In the genomic region with DNA sequence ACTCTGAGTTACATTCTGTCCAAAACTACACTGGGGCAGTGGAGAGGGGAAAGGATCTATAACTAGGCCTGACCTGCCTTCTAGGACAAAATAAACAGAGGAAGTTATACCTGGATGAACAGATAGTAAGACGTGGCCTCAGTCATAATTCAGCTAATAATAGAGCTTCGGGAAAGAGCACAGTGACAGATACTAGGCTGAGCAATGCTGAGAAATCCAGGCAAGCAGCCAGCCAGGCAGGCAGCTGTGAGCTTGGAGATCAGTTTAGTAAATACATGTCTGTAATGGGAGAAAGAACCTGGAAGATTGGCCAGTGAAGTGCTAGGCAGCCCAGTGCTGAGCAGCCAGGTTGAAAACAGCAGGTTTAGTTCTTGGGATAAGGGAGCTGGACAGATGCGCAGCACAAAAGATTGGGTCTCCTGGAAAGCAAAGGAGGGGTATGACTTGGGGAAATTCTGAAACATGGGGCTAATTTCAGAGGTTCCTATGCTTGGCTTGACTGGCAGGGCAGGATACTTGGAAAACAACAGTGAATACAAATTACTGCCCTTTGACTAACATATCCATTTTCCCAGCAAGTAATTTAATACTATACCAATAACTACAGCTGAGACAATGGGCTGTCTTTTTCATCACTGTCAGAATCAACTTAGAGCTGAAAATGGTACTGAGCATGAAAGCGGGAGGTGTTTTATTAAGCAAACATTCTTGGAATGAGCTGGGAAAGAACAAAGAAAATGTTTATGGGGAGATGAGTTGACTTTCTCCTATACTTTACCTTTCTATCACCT, we compare ENCODE assay signal across 9 cellular contexts.
A peak's percentile ranks its signal among the peaks of the same experiment; 100 is the strongest.
DNase-seq lines count a peak whose midpoint lies in the region; ATAC-seq lines count a peak whose summit lies in the region.
"Had no signal": no experiment of that assay in that cellular context is flagged by ENCODE, and none has a peak within 500 bp of the region (broad histone marks: within the 10 kb centered on the region; RNA-seq: fewer than 3 reads in every experiment).

No MANE protein-coding gene starts in this region.

- H3K9me3 Mint-ChIP-seq in activated CD8-positive, alpha-beta memory T cell treated with anti-CD3 and anti-CD28 coated beads, Interleukin-2, amount 10 ng/mL, durations not matched to agents 7 days and 5 days (ENCODE audit: low read depth) = peaks cover 2% of the 10 kb centered on the region
- H3K9me3 Mint-ChIP-seq in activated T-cell treated with anti-CD3 and anti-CD28 coated beads, Interleukin-2, amount 50 U/mL, for 72 hours = peaks cover 0 to 11% of the 10 kb centered on the region in 2 donors

- DNase-seq in AG08396 (ENCODE audit: low spot score) = peak; percentile 11
- DNase-seq in NCI-H1694 treated with DMSO at 0.1 percent for 48 hours (lab: John Stamatoyannopoulos, UW) = peak; percentile 89
- peak; percentile 43 for DNase-seq in brain pericyte (ENCODE audit: low read depth, low spot score)
- no peak for DNase-seq in left lobe of liver (ENCODE audit: low spot score)
- no peak for DNase-seq in activated CD8-positive, alpha-beta memory T cell treated with anti-CD3 and anti-CD28 coated beads, Interleukin-2, amount 10 ng/mL, durations not matched to agents 7 days and 5 days
- DNase-seq in activated T-cell treated with anti-CD3 and anti-CD28 coated beads, Interleukin-2, amount 50 U/mL, for 72 hours = no peak
- no peak for DNase-seq in NK-92 (lab: John Stamatoyannopoulos, UW; ENCODE audit: unreplicated experiment)
- DNase-seq: activated T-cell treated with anti-CD3 and anti-CD28 coated beads, Interleukin-2, amount 50 U/mL, for 24 hours had no signal

- no peak overlapping the region for H3K4me3 Mint-ChIP-seq in activated CD8-positive, alpha-beta memory T cell treated with anti-CD3 and anti-CD28 coated beads, Interleukin-2, amount 10 ng/mL, durations not matched to agents 7 days and 5 days
- H3K4me3 Mint-ChIP-seq in activated T-cell treated with anti-CD3 and anti-CD28 coated beads, Interleukin-2, amount 50 U/mL, for 72 hours = no peak overlapping the region
- H3K4me3 Mint-ChIP-seq: activated T-cell treated with anti-CD3 and anti-CD28 coated beads, Interleukin-2, amount 50 U/mL, for 24 hours had no signal

- H3K4me1 Mint-ChIP-seq in activated CD8-positive, alpha-beta memory T cell treated with anti-CD3 and anti-CD28 coated beads, Interleukin-2, amount 10 ng/mL, durations not matched to agents 7 days and 5 days = no peaks in the 10 kb centered on the region
- H3K4me1 Mint-ChIP-seq in activated T-cell treated with anti-CD3 and anti-CD28 coated beads, Interleukin-2, amount 50 U/mL, for 72 hours (ENCODE audit: low read depth) = no peaks in the 10 kb centered on the region

- ATAC-seq in left lobe of liver (peak; percentile 34), GM21825 (IDR thresholded peaks at IDR 0.05; ENCODE audit: unreplicated experiment) (no peak)
- no peak for ATAC-seq in activated CD8-positive, alpha-beta memory T cell treated with anti-CD3 and anti-CD28 coated beads, Interleukin-2, amount 10 ng/mL, durations not matched to agents 7 days and 5 days
- no peak for ATAC-seq in activated T-cell treated with anti-CD3 and anti-CD28 coated beads, Interleukin-2, amount 50 U/mL, for 72 hours (replicated peaks in 1 of 2)

- CTCF ChIA-PET in activated CD8-positive, alpha-beta memory T cell treated with anti-CD3 and anti-CD28 coated beads, Interleukin-2, amount 10 ng/mL, durations not matched to agents 7 days and 5 days (lab: Charles Lee) = no interaction called here

- H3K27me3 Mint-ChIP-seq in activated CD8-positive, alpha-beta memory T cell treated with anti-CD3 and anti-CD28 coated beads, Interleukin-2, amount 10 ng/mL, durations not matched to agents 7 days and 5 days = no peaks in the 10 kb centered on the region
- no peaks in the 10 kb centered on the region for H3K27me3 Mint-ChIP-seq in activated T-cell treated with anti-CD3 and anti-CD28 coated beads, Interleukin-2, amount 50 U/mL, for 72 hours (ENCODE audit: low read depth)
- H3K27me3 Mint-ChIP-seq: activated T-cell treated with anti-CD3 and anti-CD28 coated beads, Interleukin-2, amount 50 U/mL, for 24 hours had no signal

- H3K36me3 Mint-ChIP-seq in activated CD8-positive, alpha-beta memory T cell treated with anti-CD3 and anti-CD28 coated beads, Interleukin-2, amount 10 ng/mL, durations not matched to agents 7 days and 5 days = no peaks in the 10 kb centered on the region
- H3K36me3 Mint-ChIP-seq in activated T-cell treated with anti-CD3 and anti-CD28 coated beads, Interleukin-2, amount 50 U/mL, for 72 hours (ENCODE audit: insufficient read depth in 2 of 2) = no peaks in the 10 kb centered on the region

- no peak overlapping the region for H3K27ac Mint-ChIP-seq in activated CD8-positive, alpha-beta memory T cell treated with anti-CD3 and anti-CD28 coated beads, Interleukin-2, amount 10 ng/mL, durations not matched to agents 7 days and 5 days
- no peak overlapping the region for H3K27ac Mint-ChIP-seq in activated T-cell treated with anti-CD3 and anti-CD28 coated beads, Interleukin-2, amount 50 U/mL, for 72 hours
- H3K27ac Mint-ChIP-seq: activated T-cell treated with anti-CD3 and anti-CD28 coated beads, Interleukin-2, amount 50 U/mL, for 24 hours had no signal

Comparison
In these comparisons a context has a peak if more than half of its experiments do, and no peak if none do; other contexts are left out.
1. DNase-seq: peak in AG08396 (single experiment), NCI-H1694 treated with DMSO at 0.1 percent for 48 hours (single experiment) and brain pericyte (single experiment); none in left lobe of liver (single experiment), activated CD8-positive, alpha-beta memory T cell treated with anti-CD3 and anti-CD28 coated beads, Interleukin-2, amount 10 ng/mL, durations not matched to agents 7 days and 5 days (single experiment), activated T-cell treated with anti-CD3 and anti-CD28 coated beads, Interleukin-2, amount 50 U/mL, for 72 hours (0 of 2) and NK-92 (single experiment).